17 cellular contexts compared by ENCODE assay signal in genomic region chr2:134281815-134282419, GRCh38. TPM values are rescaled to one million over a fixed set of nuclear protein-coding genes. Genes with fewer than 3 reads are reported as not detected.
DNase-seq lines count a peak whose midpoint lies in the region; ATAC-seq and TF ChIP-seq lines count a peak whose summit lies in the region.
"Had no signal": no experiment of that assay in that cellular context is flagged by ENCODE, and none has a peak within 500 bp of the region (broad histone marks: within the 10 kb centered on the region; RNA-seq: fewer than 3 reads in every experiment).

No MANE protein-coding gene starts in this region.

- H3K36me3 Mint-ChIP-seq in activated naive CD8-positive, alpha-beta T cell, result peaks cover 18% of the 10 kb centered on the region
- peaks cover 28% of the 10 kb centered on the region for H3K36me3 Mint-ChIP-seq in activated naive CD8-positive, alpha-beta T cell treated with anti-CD3 and anti-CD28 coated beads, Interleukin-2, amount 50 U/mL, for 24 hours (ENCODE audit: low read depth)
- H3K36me3 Mint-ChIP-seq: mesothelial cell of epicardium had no signal

- H3K27me3 Mint-ChIP-seq in activated naive CD8-positive, alpha-beta T cell, result no peaks in the 10 kb centered on the region
- no peaks in the 10 kb centered on the region for H3K27me3 Mint-ChIP-seq in activated naive CD8-positive, alpha-beta T cell treated with anti-CD3 and anti-CD28 coated beads, Interleukin-2, amount 50 U/mL, for 24 hours

- peak overlapping the region; percentile 89 for H3K27ac Mint-ChIP-seq in activated naive CD8-positive, alpha-beta T cell
- H3K27ac Mint-ChIP-seq in activated naive CD8-positive, alpha-beta T cell treated with anti-CD3 and anti-CD28 coated beads, Interleukin-2, amount 50 U/mL, for 24 hours, result no peak overlapping the region
- H3K27ac Mint-ChIP-seq: activated T-helper 2 cell treated with anti-CD3 and anti-CD28 coated beads, Interferon-gamma antibody, Interleukin-2, Interleukin-4, amounts not matched to agents 10 μg/mL and 5 μg/mL and 100 μg/mL, durations not matched to agents 14 hours and 24 hours and 36 hours; mesothelial cell of epicardium had no signal

- no peak for TF ChIP-seq POLR2A in Peyer's patch (IDR thresholded peaks at IDR 0.05)

- H3K27me3 ChIP-seq in Peyer's patch (no peaks in the 10 kb centered on the region), thymus (ENCODE audit: control insufficient read depth, insufficient read depth) (no peaks in the 10 kb centered on the region)
- H3K27me3 ChIP-seq: foreskin keratinocyte, tibial artery had no signal

- H3K4me3 ChIP-seq in Peyer's patch (no peak overlapping the region), thymus (ENCODE audit: low read length) (no peak overlapping the region)
- H3K4me3 ChIP-seq: tibial artery had no signal

- intact Hi-C loops in left ventricle myocardium superior (cut with micrococcal nuclease), result no loop called here

- peaks cover 66% of the 10 kb centered on the region for H3K4me1 Mint-ChIP-seq in activated naive CD8-positive, alpha-beta T cell (ENCODE audit: low read depth)
- H3K4me1 Mint-ChIP-seq in activated naive CD8-positive, alpha-beta T cell treated with anti-CD3 and anti-CD28 coated beads, Interleukin-2, amount 50 U/mL, for 24 hours, result peaks cover 67% of the 10 kb centered on the region

- H3K9me3 Mint-ChIP-seq in activated naive CD8-positive, alpha-beta T cell (ENCODE audit: low read depth), result no peaks in the 10 kb centered on the region
- H3K9me3 Mint-ChIP-seq in activated naive CD8-positive, alpha-beta T cell treated with anti-CD3 and anti-CD28 coated beads, Interleukin-2, amount 50 U/mL, for 24 hours, result peaks cover 4% of the 10 kb centered on the region
- H3K9me3 Mint-ChIP-seq: activated T-helper 2 cell treated with anti-CD3 and anti-CD28 coated beads, Interferon-gamma antibody, Interleukin-2, Interleukin-4, amounts not matched to agents 10 μg/mL and 5 μg/mL and 100 μg/mL, durations not matched to agents 14 hours and 24 hours and 36 hours; mesothelial cell of epicardium had no signal

- H3K4me3 Mint-ChIP-seq in activated naive CD8-positive, alpha-beta T cell, result peak overlapping the region; percentile 1
- H3K4me3 Mint-ChIP-seq in activated naive CD8-positive, alpha-beta T cell treated with anti-CD3 and anti-CD28 coated beads, Interleukin-2, amount 50 U/mL, for 24 hours, result no peak overlapping the region
- H3K4me3 Mint-ChIP-seq: mesothelial cell of epicardium had no signal

- DNase-seq in activated naive CD8-positive, alpha-beta T cell treated with anti-CD3 and anti-CD28 coated beads, Interleukin-2, amount 50 U/mL, for 24 hours, result no peak
- no peak for DNase-seq in Peyer's patch
- no peak for DNase-seq in left ventricle myocardium superior
- no peak for DNase-seq in NCI-H748 treated with DMSO at 0.1 percent for 48 hours (lab: John Stamatoyannopoulos, UW)
- no peak for DNase-seq in SIG-M5 (lab: John Stamatoyannopoulos, UW)
- DNase-seq: DMS153; foreskin keratinocyte; MV-4-11; NCI-H2227 treated with DMSO at 0.1 percent for 48 hours; stimulated activated CD4-positive, alpha-beta T cell treated with anti-CD3 and anti-CD28 coated beads, Interleukin-15, amount 100 ng/mL, for 24 hours; tibial artery had no signal

- H3K36me3 ChIP-seq in Peyer's patch (peaks cover 0 to 7% (median 0%) of the 10 kb centered on the region in 3 donors), thymus (ENCODE audit: control insufficient read depth, insufficient read depth) (peaks cover 7% of the 10 kb centered on the region)
- H3K36me3 ChIP-seq: tibial artery had no signal

- H3K27ac ChIP-seq in Peyer's patch (peak overlapping the region in 3 of 4 donors; percentile 14 to 64 (median 48)), thymus (ENCODE audit: low read depth) (peak overlapping the region; percentile 76)
- H3K27ac ChIP-seq: foreskin keratinocyte, parathyroid adenoma, tibial artery had no signal

- ATAC-seq in activated naive CD8-positive, alpha-beta T cell treated with anti-CD3 and anti-CD28 coated beads, Interleukin-2, amount 50 U/mL, for 24 hours, result no peak
- ATAC-seq in left ventricle myocardium superior (peak; percentile 78), GM21786 (IDR thresholded peaks at IDR 0.05; ENCODE audit: unreplicated experiment) (no peak)
- ATAC-seq: foreskin keratinocyte had no signal

- 86% methylated on average over 5 of the region's 5 CpGs for WGBS in thymus

- TF ChIP-seq CTCF in Peyer's patch (IDR thresholded peaks at IDR 0.05), result no peak

- H3K4me1 ChIP-seq in Peyer's patch, result peaks cover 0 to 28% (median 9%) of the 10 kb centered on the region in 4 donors
- peaks cover 18% of the 10 kb centered on the region for H3K4me1 ChIP-seq in thymus (ENCODE audit: control insufficient read depth, insufficient read depth, low read length)
- H3K4me1 ChIP-seq: parathyroid adenoma had no signal

- no peaks in the 10 kb centered on the region for H3K9me3 ChIP-seq in Peyer's patch
- no peaks in the 10 kb centered on the region for H3K9me3 ChIP-seq in thymus (ENCODE audit: control insufficient read depth)
- H3K9me3 ChIP-seq: tibial artery had no signal

RNA-seq across cellular contexts. Expression of gene MGAT5, which starts 28.0 kb away (rescaled TPM):
- total RNA-seq in Peyer's patch, result 100 to 1,000 TPM; 106 to 182 (median 117) TPM
- total RNA-seq in left ventricle myocardium superior, result 98.1 TPM
- 8.8 TPM for polyA plus RNA-seq in thymus
